ENCODE assay signal across 15 cellular contexts in genomic region chr19:58350001-58350801, GRCh38. TPM values are rescaled to one million over a fixed set of nuclear protein-coding genes. Genes with fewer than 3 reads are reported as not detected.
DNase-seq lines count a peak whose midpoint lies in the region; ATAC-seq, FAIRE-seq and TF ChIP-seq lines count a peak whose summit lies in the region.
"Had no signal": no experiment of that assay in that cellular context is flagged by ENCODE, and none has a peak within 500 bp of the region (broad histone marks: within the 10 kb centered on the region; RNA-seq: fewer than 3 reads in every experiment).

No MANE protein-coding gene starts in this region.

- intact Hi-C loops in left ventricle myocardium superior (cut with micrococcal nuclease): no loop called here

- no peak for FAIRE-seq in astrocyte (lab: Jason Lieb, UNC)

- peak overlapping the region; percentile 26 for H2AFZ ChIP-seq in astrocyte (ENCODE audit: low read depth, low read length)

- no peaks in the 10 kb centered on the region for H3K27me3 Mint-ChIP-seq in IgD-negative memory B cell
- H3K27me3 Mint-ChIP-seq in astrocyte (ENCODE audit: low read depth, unreplicated experiment): no peaks in the 10 kb centered on the region

- H4K20me1 ChIP-seq in astrocyte (ENCODE audit: insufficient read depth, low read length): peaks cover 8% of the 10 kb centered on the region

- CTCF ChIA-PET in GM10248 (lab: Yijun Ruan, JAX): interaction anchor here (1.0 to 2.3 kb wide), 3 partner anchors 13 to 20 kb away, joined by 3 to 12 read pairs (median 5); partner anchors contain the start of gene ZNF497

- H3K4me1 ChIP-seq in astrocyte (ENCODE audit: insufficient read depth, low read length): peaks cover 7% of the 10 kb centered on the region

- H3K4me2 ChIP-seq in astrocyte (ENCODE audit: low read length): peak overlapping the region; percentile 30
- H3K4me2 ChIP-seq: smooth muscle cell had no signal

- peaks cover 20% of the 10 kb centered on the region for H3K27me3 ChIP-seq in astrocyte (ENCODE audit: insufficient read depth, low read length)

- POLR2A ChIA-PET in GM10248 (lab: Yijun Ruan, JAX): interaction anchor here (0.9 kb wide), 1 partner anchor 57 kb away, joined by 3 read pairs; no protein-coding TSS in a partner anchor

- no peaks in the 10 kb centered on the region for H3K36me3 ChIP-seq in astrocyte (ENCODE audit: insufficient read depth, low read length)

- H3K4me3 Mint-ChIP-seq in IgD-negative memory B cell: peak overlapping the region in 3 of 4 donors; percentile 50 to 63 (median 59)
- no peak overlapping the region for H3K4me3 Mint-ChIP-seq in astrocyte (ENCODE audit: unreplicated experiment)

- TF ChIP-seq CTCF in astrocyte (IDR thresholded peaks at IDR 0.05; ENCODE audit: insufficient read depth, low read depth, low read length) (no peak), GM10248 (IDR thresholded peaks at IDR 0.05; ENCODE audit: control extremely low read depth, extremely low read depth, low read depth, missing control alignments) (no peak)

- H3K9me3 ChIP-seq in astrocyte (ENCODE audit: insufficient read depth, low read depth, low read length): peaks cover 3% of the 10 kb centered on the region

- H3K4me3 ChIP-seq in astrocyte (ENCODE audit: insufficient read depth, low read depth, low read length): no peak overlapping the region
- H3K4me3 ChIP-seq: smooth muscle cell had no signal

- H3K27ac Mint-ChIP-seq in IgD-negative memory B cell (peak overlapping the region in 2 of 3 donors; percentile 45 to 53), astrocyte (ENCODE audit: unreplicated experiment) (no peak overlapping the region)
- H3K27ac Mint-ChIP-seq: T-helper 1 cell treated with Interleukin-12 subunit alpha and Interleukin-12 subunit beta and Interleukin-4 antibody, amounts not matched to agents 30 μg/mL and 1 μg/mL, for 36 hours had no signal

- H3K9ac ChIP-seq in astrocyte (ENCODE audit: low read length): no peak overlapping the region

- H3K4me1 Mint-ChIP-seq in IgD-negative memory B cell: peaks cover 11 to 20% (median 15%) of the 10 kb centered on the region in 3 donors
- peaks cover 3% of the 10 kb centered on the region for H3K4me1 Mint-ChIP-seq in astrocyte (ENCODE audit: low read depth, unreplicated experiment)

- H3K36me3 Mint-ChIP-seq in IgD-negative memory B cell: peaks cover 3% of the 10 kb centered on the region
- peaks cover 11% of the 10 kb centered on the region for H3K36me3 Mint-ChIP-seq in astrocyte (ENCODE audit: low read depth, unreplicated experiment)

- H3K9me3 Mint-ChIP-seq in IgD-negative memory B cell (peaks cover 0 to 2% (median 0%) of the 10 kb centered on the region in 3 donors), astrocyte (ENCODE audit: unreplicated experiment) (no peaks in the 10 kb centered on the region)
- H3K9me3 Mint-ChIP-seq: T-helper 1 cell treated with Interleukin-12 subunit alpha and Interleukin-12 subunit beta and Interleukin-4 antibody, amounts not matched to agents 30 μg/mL and 1 μg/mL, for 36 hours had no signal

- H3K27ac ChIP-seq in astrocyte (ENCODE audit: low read depth, low read length): no peak overlapping the region
- H3K27ac ChIP-seq: stomach had no signal

- no peaks in the 10 kb centered on the region for H3K79me2 ChIP-seq in astrocyte (ENCODE audit: insufficient read depth, low read length)

- no peak for DNase-seq in astrocyte (ENCODE audit: low read depth)
- peak; percentile 39 for DNase-seq in left ventricle myocardium superior
- DNase-seq in retina: peak; percentile 78
- DNase-seq in NOMO-1 (lab: John Stamatoyannopoulos, UW; ENCODE audit: unreplicated experiment in 2 of 2): no peak
- no peak for DNase-seq in central memory CD4-positive, alpha-beta T cell
- DNase-seq in GM10248 (ENCODE audit: extremely low spot score): no peak
- DNase-seq: activated CD4-positive, alpha-beta T cell treated with anti-CD3 and anti-CD28 coated beads for 1 hour; C1 segment of cervical spinal cord; NCI-H2171; NCI-H82; occipital lobe; stomach had no signal

- ATAC-seq in left ventricle myocardium superior: peak; percentile 24

RNA-seq across cellular contexts. Expression of gene A1BG, which starts 3.1 kb away (rescaled TPM):
- 70.2 TPM for polyA plus RNA-seq in IgD-negative memory B cell
- total RNA-seq in astrocyte (32.3 and 35.9 TPM in 2 replicates), left ventricle myocardium superior (5.7 TPM)

RNA-seq across cellular contexts. Expression of gene ZNF497, which starts 12.3 kb away (rescaled TPM):
- polyA plus RNA-seq in IgD-negative memory B cell: 2.1 TPM
- total RNA-seq in astrocyte (0.43 and 0.55 TPM in 2 replicates), left ventricle myocardium superior (0.55 TPM)

RNA-seq across cellular contexts. Expression of gene ZSCAN22, which starts 23.4 kb away (rescaled TPM):
- 2.9 TPM for polyA plus RNA-seq in IgD-negative memory B cell
- total RNA-seq in astrocyte: 2.7 and 3.1 TPM in 2 replicates
- total RNA-seq in left ventricle myocardium superior: 1.5 TPM

RNA-seq across cellular contexts. Expression of gene ZNF837, which starts 30.6 kb away (rescaled TPM):
- 8.0 TPM for polyA plus RNA-seq in IgD-negative memory B cell
- total RNA-seq in astrocyte: 2.4 and 2.9 TPM in 2 replicates
- 0.37 TPM for total RNA-seq in left ventricle myocardium superior

RNA-seq across cellular contexts. Expression of gene RPS5, which starts 36.9 kb away (rescaled TPM):
- 1,545 TPM for polyA plus RNA-seq in IgD-negative memory B cell
- total RNA-seq in astrocyte (793 and 891 TPM in 2 replicates), left ventricle myocardium superior (483 TPM)

Comparison
In these comparisons a context has a peak if more than half of its experiments do, and no peak if none do; other contexts are left out.
1. DNase-seq: peak in left ventricle myocardium superior (single experiment) and retina (single experiment); none in astrocyte (single experiment), NOMO-1 (0 of 2), central memory CD4-positive, alpha-beta T cell (single experiment) and GM10248 (single experiment).